In genomic region chrX:10326578-10326977, GRCh38 we compare ENCODE assay signal across 12 cellular contexts.
DNase-seq lines count a peak whose midpoint lies in the region; ATAC-seq, FAIRE-seq and TF ChIP-seq lines count a peak whose summit lies in the region.
"Had no signal": no experiment of that assay in that cellular context is flagged by ENCODE, and none has a peak within 500 bp of the region (broad histone marks: within the 10 kb centered on the region; RNA-seq: fewer than 3 reads in every experiment).

No MANE protein-coding gene starts in this region.

- H3K4me2 ChIP-seq in MM.1S (ENCODE audit: low read depth, low read length): no peak overlapping the region

- peaks cover 6% of the 10 kb centered on the region for H3K4me1 Mint-ChIP-seq in glutamatergic neuron (ENCODE audit: low read depth, unreplicated experiment)
- H3K4me1 Mint-ChIP-seq: central memory CD8-positive, alpha-beta T cell; nephron had no signal

- intact Hi-C loops in sigmoid colon (cut with DNase I): loop anchor here (10.0 kb wide), 2 partner anchors 132 to 288 kb away; no protein-coding TSS in a partner anchor

- peaks cover 3% of the 10 kb centered on the region for H3K9me3 Mint-ChIP-seq in glutamatergic neuron (ENCODE audit: unreplicated experiment)
- H3K9me3 Mint-ChIP-seq: central memory CD8-positive, alpha-beta T cell; T-helper 2 cell treated with Interferon-gamma antibody and Interleukin-4, amounts not matched to agents 5 μg/mL and 100 μg/mL, for 36 hours had no signal

- POLR2A ChIA-PET in AG04449 (lab: Yijun Ruan, JAX): no interaction called here

- peak; percentile 39 for TF ChIP-seq CTCF in AG04449 (IDR thresholded peaks at IDR 0.05; ENCODE audit: insufficient read depth, low read length, missing control alignments)
- no peak for TF ChIP-seq CTCF in glutamatergic neuron (IDR thresholded peaks at IDR 0.05; ENCODE audit: partially characterized antibody, unreplicated experiment)
- TF ChIP-seq CTCF in sigmoid colon (IDR thresholded peaks at IDR 0.05): no peak
- TF ChIP-seq CTCF in MM.1S (IDR thresholded peaks at IDR 0.05; ENCODE audit: low read length): no peak

- peak; percentile 40 for FAIRE-seq in GM12892 (lab: Jason Lieb, UNC)

- no peaks in the 10 kb centered on the region for H3F3A ChIP-seq in MM.1S (ENCODE audit: insufficient read depth, low read length)

- no peak for ATAC-seq in HG02798 (IDR thresholded peaks at IDR 0.05; ENCODE audit: poor library complexity, unreplicated experiment)
- ATAC-seq: stimulated activated naive CD8-positive, alpha-beta T cell treated with anti-CD3 and anti-CD28 coated beads, Interleukin-15, Interleukin-2, amounts not matched to agents 100 U/mL and 50 U/mL, for 24 hours had no signal

- TF ChIP-seq EP300 in sigmoid colon (IDR thresholded peaks at IDR 0.05): no peak

- TF ChIP-seq POLR2A in GM12892 (IDR thresholded peaks at IDR 0.05; ENCODE audit: low read depth, low read length): no peak
- no peak for TF ChIP-seq POLR2A in sigmoid colon (IDR thresholded peaks at IDR 0.05)

- DNase-seq in AG04449 (ENCODE audit: low read depth, low spot score) (no peak), GM12892 (ENCODE audit: insufficient read length) (no peak), SJCRH30 (peak; percentile 17 to 38), glutamatergic neuron (no peak), sigmoid colon (no peak), GM19238 (ENCODE audit: insufficient read length, low spot score) (no peak), MM.1S (no peak)
- DNase-seq: stimulated activated naive CD8-positive, alpha-beta T cell treated with anti-CD3 and anti-CD28 coated beads, Interleukin-15, Interleukin-2, amounts not matched to agents 100 U/mL and 50 U/mL, for 24 hours had no signal

- 37 to 55% methylated on average over 2 of the region's 2 CpGs for WGBS in sigmoid colon, 2 donors

- no peaks in the 10 kb centered on the region for H3K27me3 Mint-ChIP-seq in glutamatergic neuron (ENCODE audit: unreplicated experiment)
- H3K27me3 Mint-ChIP-seq: central memory CD8-positive, alpha-beta T cell had no signal

- H3K4me3 ChIP-seq in AG04449 (ENCODE audit: low read depth, low read length): no peak overlapping the region
- no peak overlapping the region for H3K4me3 ChIP-seq in SJCRH30
- no peak overlapping the region for H3K4me3 ChIP-seq in sigmoid colon
- H3K4me3 ChIP-seq in MM.1S (ENCODE audit: low read length): no peak overlapping the region

- no peaks in the 10 kb centered on the region for H3K36me3 ChIP-seq in SJCRH30
- no peaks in the 10 kb centered on the region for H3K36me3 ChIP-seq in sigmoid colon
- no peaks in the 10 kb centered on the region for H3K36me3 ChIP-seq in MM.1S (replicated peaks; ENCODE audit: insufficient read depth, low read length)

- no peak overlapping the region for H3K9ac ChIP-seq in MM.1S (ENCODE audit: low read length)

- H3K27me3 ChIP-seq in SJCRH30 (no peaks in the 10 kb centered on the region), sigmoid colon (no peaks in the 10 kb centered on the region), MM.1S (replicated peaks; ENCODE audit: insufficient read depth, low read length) (no peaks in the 10 kb centered on the region)

- no peak overlapping the region for H3K4me3 Mint-ChIP-seq in glutamatergic neuron (ENCODE audit: unreplicated experiment)
- H3K4me3 Mint-ChIP-seq: central memory CD8-positive, alpha-beta T cell; nephron; T-helper 2 cell treated with Interferon-gamma antibody and Interleukin-4, amounts not matched to agents 5 μg/mL and 100 μg/mL, for 36 hours had no signal

- H3K4me1 ChIP-seq in SJCRH30: no peaks in the 10 kb centered on the region
- H3K4me1 ChIP-seq in sigmoid colon: no peaks in the 10 kb centered on the region
- no peaks in the 10 kb centered on the region for H3K4me1 ChIP-seq in MM.1S (ENCODE audit: low read length)

- CTCF ChIA-PET in AG04449 (lab: Yijun Ruan, JAX): interaction anchor here (3.3 kb wide), 1 partner anchor 137 kb away, joined by 14 read pairs; no protein-coding TSS in a partner anchor

- H3K9me2 ChIP-seq in MM.1S (replicated peaks; ENCODE audit: insufficient read depth, low read length): no peaks in the 10 kb centered on the region

- H3K79me2 ChIP-seq in MM.1S (ENCODE audit: low read length): no peaks in the 10 kb centered on the region

- no peak overlapping the region for H3K27ac ChIP-seq in SJCRH30
- no peak overlapping the region for H3K27ac ChIP-seq in sigmoid colon
- no peak overlapping the region for H3K27ac ChIP-seq in MM.1S (ENCODE audit: low read length)

- no peaks in the 10 kb centered on the region for H3K9me3 ChIP-seq in SJCRH30 (replicated peaks)
- no peaks in the 10 kb centered on the region for H3K9me3 ChIP-seq in sigmoid colon
- no peaks in the 10 kb centered on the region for H3K9me3 ChIP-seq in MM.1S (replicated peaks; ENCODE audit: insufficient read depth, low read length)

- H3K27ac Mint-ChIP-seq in glutamatergic neuron (ENCODE audit: unreplicated experiment): peak overlapping the region; percentile 38
- H3K27ac Mint-ChIP-seq: nephron; T-helper 2 cell treated with Interferon-gamma antibody and Interleukin-4, amounts not matched to agents 5 μg/mL and 100 μg/mL, for 36 hours had no signal

- H2AFZ ChIP-seq in MM.1S (ENCODE audit: low read length): no peak overlapping the region

- H3K36me3 Mint-ChIP-seq in glutamatergic neuron (ENCODE audit: unreplicated experiment): no peaks in the 10 kb centered on the region

- no peaks in the 10 kb centered on the region for H4K20me1 ChIP-seq in MM.1S (ENCODE audit: insufficient read depth, low read length)

Comparison
In these comparisons a context has a peak if more than half of its experiments do, and no peak if none do; other contexts are left out.
1. DNase-seq: peak in SJCRH30 (2 of 2); none in AG04449 (single experiment), GM12892 (single experiment), glutamatergic neuron (single experiment), sigmoid colon (single experiment), GM19238 (single experiment) and MM.1S (single experiment).